ENCODE assay signal across 30 cellular contexts in genomic region chr3:129984124-129984523, GRCh38. TPM values are rescaled to one million over a fixed set of nuclear protein-coding genes. Genes with fewer than 3 reads are reported as not detected.
DNase-seq lines count a peak whose midpoint lies in the region; ATAC-seq, FAIRE-seq and TF ChIP-seq lines count a peak whose summit lies in the region.
"Had no signal": no experiment of that assay in that cellular context is flagged by ENCODE, and none has a peak within 500 bp of the region (broad histone marks: within the 10 kb centered on the region; RNA-seq: fewer than 3 reads in every experiment).

No MANE protein-coding gene starts in this region.

- H3K36me3 ChIP-seq in mammary epithelial cell (ENCODE audit: insufficient read depth, low read length) = no peaks in the 10 kb centered on the region
- no peaks in the 10 kb centered on the region for H3K36me3 ChIP-seq in pancreas
- H3K36me3 ChIP-seq: esophagus squamous epithelium, neutrophil, upper lobe of left lung had no signal

- no peak overlapping the region for H3K27ac Mint-ChIP-seq in MCF 10A (ENCODE audit: low read depth, unreplicated experiment)
- H3K27ac Mint-ChIP-seq: activated naive CD4-positive, alpha-beta T cell treated with anti-CD3 and anti-CD28 coated beads, Interleukin-2, amount 10 ng/mL, durations not matched to agents 7 days and 5 days had no signal

- WGBS in mammary epithelial cell (ENCODE audit: low coverage, missing lambda C conversion rate) = 61% methylated on average over 3 of the region's 3 CpGs
- WGBS in pancreas, 2 donors = 78 to 81% methylated on average over 3 of the region's 3 CpGs

- POLR2A ChIA-PET in MCF 10A (lab: Yijun Ruan, JAX) = no interaction called here

- CTCF ChIA-PET in MCF 10A (lab: Yijun Ruan, JAX) (interaction anchor here (0.6 to 1.0 kb wide), 2 partner anchors 11 to 19 kb away, joined by 3 read pairs; no protein-coding TSS in a partner anchor), mammary epithelial cell (lab: Charles Lee; ENCODE audit: low non-redundant PET) (no interaction called here)

- dilution Hi-C loops in mammary epithelial cell (cut with HindIII; ENCODE audit: low sequenced_read_pairs) = no loop called here

- H3K27me3 Mint-ChIP-seq in MCF 10A (ENCODE audit: insufficient read depth, unreplicated experiment) = peaks cover 38% of the 10 kb centered on the region

- no peak for ATAC-seq in stimulated activated naive CD8-positive, alpha-beta T cell treated with anti-CD3 and anti-CD28 coated beads, Interleukin-15, Interleukin-2, amounts not matched to agents 100 U/mL and 50 U/mL, for 24 hours
- ATAC-seq in pancreas = no peak
- ATAC-seq: activated CD4-positive, CD25-positive, alpha-beta regulatory T cell treated with anti-CD3 and anti-CD28 coated beads, Interleukin-2, amount 50 U/mL, for 24 hours; left lobe of liver had no signal

- no peak overlapping the region for H3K4me2 ChIP-seq in mammary epithelial cell (ENCODE audit: insufficient read depth, low read depth, low read length)

- BruUV-seq in MCF 10A (replicated peaks; lab: Mats Ljungman, UMichigan) = no TSS peak
- no TSS peak for BruUV-seq in mammary epithelial cell (replicated peaks; lab: Mats Ljungman, UMichigan)

- no peaks in the 10 kb centered on the region for H3K4me1 Mint-ChIP-seq in MCF 10A (ENCODE audit: insufficient read depth, unreplicated experiment)
- H3K4me1 Mint-ChIP-seq: activated naive CD4-positive, alpha-beta T cell treated with anti-CD3 and anti-CD28 coated beads, Interleukin-2, amount 10 ng/mL, durations not matched to agents 7 days and 5 days had no signal

- H3K27me3 ChIP-seq in mammary epithelial cell (ENCODE audit: insufficient read depth, low read length) (no peaks in the 10 kb centered on the region), pancreas (no peaks in the 10 kb centered on the region)
- H3K27me3 ChIP-seq: neutrophil, upper lobe of left lung had no signal

- no peak overlapping the region for H3K27ac ChIP-seq in mammary epithelial cell (ENCODE audit: insufficient read depth, low read depth, low read length)
- no peak overlapping the region for H3K27ac ChIP-seq in pancreas
- H3K27ac ChIP-seq: esophagus squamous epithelium, neutrophil, SK-N-MC, upper lobe of left lung had no signal

- H4K20me1 ChIP-seq in mammary epithelial cell (ENCODE audit: insufficient read depth, low read length) = peaks cover 3% of the 10 kb centered on the region

- H3K4me1 ChIP-seq in mammary epithelial cell (ENCODE audit: insufficient read depth, low read length) (no peaks in the 10 kb centered on the region), pancreas (no peaks in the 10 kb centered on the region)
- H3K4me1 ChIP-seq: Caco-2, esophagus squamous epithelium, upper lobe of left lung had no signal

- no peak overlapping the region for H3K9ac ChIP-seq in mammary epithelial cell (ENCODE audit: insufficient read depth, low read length)

- H3K9me3 ChIP-seq in mammary epithelial cell (replicated peaks; ENCODE audit: insufficient read depth, low read length) = no peaks in the 10 kb centered on the region
- no peaks in the 10 kb centered on the region for H3K9me3 ChIP-seq in pancreas
- H3K9me3 ChIP-seq: Caco-2, esophagus squamous epithelium, neutrophil, upper lobe of left lung had no signal

- H3K9me3 Mint-ChIP-seq in MCF 10A (ENCODE audit: unreplicated experiment) = no peaks in the 10 kb centered on the region
- H3K9me3 Mint-ChIP-seq: activated naive CD4-positive, alpha-beta T cell treated with anti-CD3 and anti-CD28 coated beads, Interleukin-2, amount 10 ng/mL, durations not matched to agents 7 days and 5 days had no signal

- no peak overlapping the region for H3K4me3 ChIP-seq in mammary epithelial cell (replicated peaks in 1 of 3; ENCODE audit: insufficient read depth in 1 of 3, low read depth in 2 of 3, low read length in 3 of 3)
- no peak overlapping the region for H3K4me3 ChIP-seq in fibroblast of the aortic adventitia (ENCODE audit: low read depth, low read length)
- no peak overlapping the region for H3K4me3 ChIP-seq in pancreas
- H3K4me3 ChIP-seq: esophagus squamous epithelium, SK-N-MC, upper lobe of left lung had no signal

- H3K36me3 Mint-ChIP-seq in MCF 10A (ENCODE audit: insufficient read depth, unreplicated experiment) = no peaks in the 10 kb centered on the region
- H3K36me3 Mint-ChIP-seq: activated naive CD4-positive, alpha-beta T cell treated with anti-CD3 and anti-CD28 coated beads, Interleukin-2, amount 10 ng/mL, durations not matched to agents 7 days and 5 days had no signal

- TF ChIP-seq CTCF in MCF 10A (IDR thresholded peaks at IDR 0.05; ENCODE audit: unreplicated experiment) = no peak
- TF ChIP-seq CTCF in mammary epithelial cell (conservative IDR thresholded peaks at IDR 0.05 in 1 of 2, IDR thresholded peaks at IDR 0.05 in 1 of 2; ENCODE audit: extremely low read depth in 1 of 2, insufficient read depth in 1 of 2, low read depth in 1 of 2, low read length in 2 of 2) = no peak
- no peak for TF ChIP-seq CTCF in fibroblast of the aortic adventitia (IDR thresholded peaks at IDR 0.05; ENCODE audit: insufficient read depth, low read length)
- TF ChIP-seq CTCF in pancreas (IDR thresholded peaks at IDR 0.05) = no peak

- no peak overlapping the region for H2AFZ ChIP-seq in mammary epithelial cell (ENCODE audit: low read depth, low read length)

- H3K4me3 Mint-ChIP-seq in MCF 10A (ENCODE audit: unreplicated experiment) = no peak overlapping the region
- H3K4me3 Mint-ChIP-seq: activated naive CD4-positive, alpha-beta T cell treated with anti-CD3 and anti-CD28 coated beads, Interleukin-2, amount 10 ng/mL, durations not matched to agents 7 days and 5 days had no signal

- no peak for FAIRE-seq in urothelium cell line (lab: Jason Lieb, UNC)
- FAIRE-seq in pancreas (lab: Jason Lieb, UNC) = no peak
- FAIRE-seq: G401.6 had no signal

- no peaks in the 10 kb centered on the region for H3K79me2 ChIP-seq in mammary epithelial cell (ENCODE audit: insufficient read depth, low read length)

- intact Hi-C loops in MCF 10A (cut with micrococcal nuclease) (no loop called here), mammary epithelial cell (cut with micrococcal nuclease) (no loop called here), pancreas (cut with DNase I) (no loop called here)

- in situ Hi-C loops in mammary epithelial cell (cut with MboI; ENCODE audit: low sequenced_read_pairs in 2 of 2) = no loop called here

- DNase-seq in MCF 10A (ENCODE audit: unreplicated experiment) (peak; percentile 8), mammary epithelial cell (no peak), RKO (ENCODE audit: low spot score) (peak; percentile 15), fibroblast of the aortic adventitia (ENCODE audit: low read depth) (peak; percentile 5), urothelium cell line (ENCODE audit: low spot score) (peak; percentile 35), pancreas (no peak), NCI-H1694 (lab: John Stamatoyannopoulos, UW) (no peak)
- no peak for DNase-seq in stimulated activated naive CD8-positive, alpha-beta T cell treated with anti-CD3 and anti-CD28 coated beads, Interleukin-15, Interleukin-2, amounts not matched to agents 100 U/mL and 50 U/mL, for 24 hours
- DNase-seq: activated naive CD4-positive, alpha-beta T cell treated with anti-CD3 and anti-CD28 coated beads, Interleukin-2, amount 10 ng/mL, durations not matched to agents 7 days and 5 days; activated T-cell treated with anti-CD3 and anti-CD28 coated beads, Interleukin-2, amount 50 U/mL, for 48 hours; aorta; Caco-2; cerebellar nuclear complex; effector CD8-positive, alpha-beta T cell; esophagus squamous epithelium; KBM-7; NCI-H2081; NCI-H446; stimulated activated CD4-positive, alpha-beta T cell treated with anti-CD3 and anti-CD28 coated beads, Interleukin-4, amount 100 ng/mL, for 1 hour; upper lobe of left lung had no signal

RNA-seq across cellular contexts. Expression of gene TRH, which starts 9.6 kb away (rescaled TPM):
- not detected in 2 replicates for total RNA-seq in MCF 10A (2022)
- total RNA-seq in mammary epithelial cell = not detected
- polyA plus RNA-seq in mammary epithelial cell = not detected
- not detected for polyA minus RNA-seq in mammary epithelial cell
- 2.5 TPM in 1 of 2 replicates, not detected in the other for total RNA-seq in fibroblast of the aortic adventitia (ENCODE audit: low replicate concordance)
- not detected for total RNA-seq in pancreas
- not detected for polyA plus RNA-seq in pancreas
- total RNA-seq: A172, aorta, Caco-2, esophagus squamous epithelium, glomerular endothelial cell, left lobe of liver, pulmonary artery endothelial cell, RPMI7951 had no signal
- polyA plus RNA-seq: aorta, BJ had no signal

Comparison
In these comparisons a context has a peak if more than half of its experiments do, and no peak if none do; other contexts are left out.
1. DNase-seq: peak in MCF 10A (single experiment), RKO (single experiment), fibroblast of the aortic adventitia (single experiment) and urothelium cell line (single experiment); none in mammary epithelial cell (single experiment), stimulated activated naive CD8-positive, alpha-beta T cell treated with anti-CD3 and anti-CD28 coated beads, Interleukin-15, Interleukin-2, amounts not matched to agents 100 U/mL and 50 U/mL, for 24 hours (single experiment), pancreas (0 of 6) and NCI-H1694 (single experiment).